1 cellular context compared by ENCODE assay signal in genomic region chr7:150620617-150621371, GRCh38.
TF ChIP-seq lines count a peak whose summit lies in the region.

No MANE protein-coding gene starts in this region.

TF ChIP-seq in GM12878, 131 proteins besides CTCF, POLR2A, EP300 and RAD21 (continued from another document):
- TF ChIP-seq ZBTB40 (IDR thresholded peaks at IDR 0.05; ENCODE audit: borderline replicate concordance) = no peak
- no peak for TF ChIP-seq LARP7 (IDR thresholded peaks at IDR 0.05)
- TF ChIP-seq NRF1 (conservative IDR thresholded peaks at IDR 0.05; ENCODE audit: low read depth, low read length) = no peak
- TF ChIP-seq USF2 (IDR thresholded peaks at IDR 0.05; ENCODE audit: borderline replicate concordance, low read depth, low read length) = no peak
- TF ChIP-seq FOXM1 (IDR thresholded peaks at IDR 0.05; ENCODE audit: low read depth, low read length) = peak; percentile 81; the same call in 1 of the 2 replicates
- TF ChIP-seq WRNIP1 (IDR thresholded peaks at IDR 0.05; ENCODE audit: borderline replicate concordance, low read depth, low read length) = no peak
- TF ChIP-seq NFYA (IDR thresholded peaks at IDR 0.05; ENCODE audit: borderline replicate concordance, low read depth, low read length) = no peak
- TF ChIP-seq CHD4 (IDR thresholded peaks at IDR 0.05) = no peak
- TF ChIP-seq MEF2B (IDR thresholded peaks at IDR 0.05; ENCODE audit: partially characterized antibody, poor library complexity, severe bottlenecking) = peak; percentile 47
- TF ChIP-seq REST (IDR thresholded peaks at IDR 0.05; ENCODE audit: low read depth, low read length) = no peak
- TF ChIP-seq STAT1 (conservative IDR thresholded peaks at IDR 0.05) = no peak
- TF ChIP-seq ZNF592 (IDR thresholded peaks at IDR 0.05) = no peak
- no peak for TF ChIP-seq SREBF1 (IDR thresholded peaks at IDR 0.05; ENCODE audit: low read length)
- no peak for TF ChIP-seq DPF2 (IDR thresholded peaks at IDR 0.05)
- peak; percentile 93 for TF ChIP-seq MEF2A (IDR thresholded peaks at IDR 0.05; ENCODE audit: insufficient read depth, low read depth, low read length)
- peak; percentile 72 for TF ChIP-seq NFIC (IDR thresholded peaks at IDR 0.05; ENCODE audit: low read depth, low read length)
- TF ChIP-seq ATF2 (IDR thresholded peaks at IDR 0.05; ENCODE audit: low read length) = peak; percentile 72
- peak; percentile 74 for TF ChIP-seq JUNB (IDR thresholded peaks at IDR 0.05)
